In genomic region chr16:1082266-1082951, GRCh38 we compare ENCODE assay signal across 1 cellular context.
TF ChIP-seq lines count a peak whose summit lies in the region.

No MANE protein-coding gene starts in this region.

TF ChIP-seq in HepG2, 621 proteins besides CTCF, POLR2A, EP300 and RAD21 (continued from another document and continues in another):
- peak; percentile 92 for TF ChIP-seq TFE3 (CRISPR knock-in tag; IDR thresholded peaks at IDR 0.05)
- TF ChIP-seq SOX6 (IDR thresholded peaks at IDR 0.05), result no peak
- peak; percentile 89 for TF ChIP-seq SOX6 (CRISPR knock-in tag; IDR thresholded peaks at IDR 0.05)
- no peak; the same call in 1 of the 2 replicates for TF ChIP-seq ZNF414 (CRISPR knock-in tag; IDR thresholded peaks at IDR 0.05)
- peak; percentile 13; the same call in 1 of the 2 replicates for TF ChIP-seq FOXM1 (CRISPR knock-in tag; IDR thresholded peaks at IDR 0.05)
- TF ChIP-seq ZNF775 (CRISPR knock-in tag; IDR thresholded peaks at IDR 0.05; ENCODE audit: borderline replicate concordance), result peak; percentile 29; the same call in 1 of the 2 replicates
- TF ChIP-seq EZH2 (conservative IDR thresholded peaks at IDR 0.05; ENCODE audit: low read depth, low read length), result no peak
- no peak for TF ChIP-seq ZNF260 (CRISPR knock-in tag; IDR thresholded peaks at IDR 0.05; ENCODE audit: borderline replicate concordance, low read depth)
- no peak for TF ChIP-seq ZNF180 (CRISPR knock-in tag; IDR thresholded peaks at IDR 0.05; ENCODE audit: borderline replicate concordance, low read depth)
- TF ChIP-seq HOXA5 (CRISPR knock-in tag; IDR thresholded peaks at IDR 0.05), result 0 out of 2 replicates have a peak, but pooled peaks have one; percentile 64
- TF ChIP-seq POLR2AphosphoS5 (IDR thresholded peaks at IDR 0.05; ENCODE audit: low read depth, low read length), result no peak
- TF ChIP-seq ZNF841 (CRISPR knock-in tag; IDR thresholded peaks at IDR 0.05; ENCODE audit: borderline replicate concordance), result peak; percentile 63; the same call in 1 of the 2 replicates
- peak; percentile 91 for TF ChIP-seq ZGPAT (CRISPR knock-in tag; IDR thresholded peaks at IDR 0.05)
- TF ChIP-seq, protein P1, sequence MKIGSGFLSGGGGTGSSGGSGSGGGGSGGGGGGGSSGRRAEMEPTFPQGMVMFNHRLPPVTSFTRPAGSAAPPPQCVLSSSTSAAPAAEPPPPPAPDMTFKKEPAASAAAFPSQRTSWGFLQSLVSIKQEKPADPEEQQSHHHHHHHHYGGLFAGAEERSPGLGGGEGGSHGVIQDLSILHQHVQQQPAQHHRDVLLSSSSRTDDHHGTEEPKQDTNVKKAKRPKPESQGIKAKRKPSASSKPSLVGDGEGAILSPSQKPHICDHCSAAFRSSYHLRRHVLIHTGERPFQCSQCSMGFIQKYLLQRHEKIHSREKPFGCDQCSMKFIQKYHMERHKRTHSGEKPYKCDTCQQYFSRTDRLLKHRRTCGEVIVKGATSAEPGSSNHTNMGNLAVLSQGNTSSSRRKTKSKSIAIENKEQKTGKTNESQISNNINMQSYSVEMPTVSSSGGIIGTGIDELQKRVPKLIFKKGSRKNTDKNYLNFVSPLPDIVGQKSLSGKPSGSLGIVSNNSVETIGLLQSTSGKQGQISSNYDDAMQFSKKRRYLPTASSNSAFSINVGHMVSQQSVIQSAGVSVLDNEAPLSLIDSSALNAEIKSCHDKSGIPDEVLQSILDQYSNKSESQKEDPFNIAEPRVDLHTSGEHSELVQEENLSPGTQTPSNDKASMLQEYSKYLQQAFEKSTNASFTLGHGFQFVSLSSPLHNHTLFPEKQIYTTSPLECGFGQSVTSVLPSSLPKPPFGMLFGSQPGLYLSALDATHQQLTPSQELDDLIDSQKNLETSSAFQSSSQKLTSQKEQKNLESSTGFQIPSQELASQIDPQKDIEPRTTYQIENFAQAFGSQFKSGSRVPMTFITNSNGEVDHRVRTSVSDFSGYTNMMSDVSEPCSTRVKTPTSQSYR (CRISPR knock-in tag; IDR thresholded peaks at IDR 0.05; ENCODE audit: borderline replicate concordance), result peak; percentile 67
- no peak for TF ChIP-seq ZNF354B (CRISPR knock-in tag; IDR thresholded peaks at IDR 0.05)
- no peak for TF ChIP-seq GATA4 (IDR thresholded peaks at IDR 0.05; ENCODE audit: borderline replicate concordance, low read depth)
- TF ChIP-seq TIGD3 (CRISPR knock-in tag; IDR thresholded peaks at IDR 0.05; ENCODE audit: borderline replicate concordance), result no peak; the same call in 1 of the 2 replicates
- 0 out of 2 replicates have a peak, but pooled peaks have one; percentile 81 for TF ChIP-seq ZFP41 (CRISPR knock-in tag; IDR thresholded peaks at IDR 0.05; ENCODE audit: borderline replicate concordance)
- TF ChIP-seq ZBTB42 (CRISPR knock-in tag; IDR thresholded peaks at IDR 0.05), result peak; percentile 75
- TF ChIP-seq ZSCAN12 (CRISPR knock-in tag; IDR thresholded peaks at IDR 0.05), result peak; percentile 82; the same call in 1 of the 2 replicates
- TF ChIP-seq ZNF646 (CRISPR knock-in tag; IDR thresholded peaks at IDR 0.05), result no peak
- TF ChIP-seq RAD51 (IDR thresholded peaks at IDR 0.05; ENCODE audit: borderline replicate concordance), result no peak
- TF ChIP-seq ZNF432 (CRISPR knock-in tag; IDR thresholded peaks at IDR 0.05; ENCODE audit: borderline replicate concordance), result no peak
- TF ChIP-seq BRD4 (CRISPR knock-in tag; IDR thresholded peaks at IDR 0.05), result peak; percentile 93
- peak; percentile 44 for TF ChIP-seq ISL2 (CRISPR knock-in tag; IDR thresholded peaks at IDR 0.05)
- no peak for TF ChIP-seq CEBPG (CRISPR knock-in tag; IDR thresholded peaks at IDR 0.05)
- TF ChIP-seq TEAD3 (CRISPR knock-in tag; optimal IDR thresholded peaks at IDR 0.05; ENCODE audit: borderline replicate concordance), result peak; percentile 96
- TF ChIP-seq, protein P2, sequence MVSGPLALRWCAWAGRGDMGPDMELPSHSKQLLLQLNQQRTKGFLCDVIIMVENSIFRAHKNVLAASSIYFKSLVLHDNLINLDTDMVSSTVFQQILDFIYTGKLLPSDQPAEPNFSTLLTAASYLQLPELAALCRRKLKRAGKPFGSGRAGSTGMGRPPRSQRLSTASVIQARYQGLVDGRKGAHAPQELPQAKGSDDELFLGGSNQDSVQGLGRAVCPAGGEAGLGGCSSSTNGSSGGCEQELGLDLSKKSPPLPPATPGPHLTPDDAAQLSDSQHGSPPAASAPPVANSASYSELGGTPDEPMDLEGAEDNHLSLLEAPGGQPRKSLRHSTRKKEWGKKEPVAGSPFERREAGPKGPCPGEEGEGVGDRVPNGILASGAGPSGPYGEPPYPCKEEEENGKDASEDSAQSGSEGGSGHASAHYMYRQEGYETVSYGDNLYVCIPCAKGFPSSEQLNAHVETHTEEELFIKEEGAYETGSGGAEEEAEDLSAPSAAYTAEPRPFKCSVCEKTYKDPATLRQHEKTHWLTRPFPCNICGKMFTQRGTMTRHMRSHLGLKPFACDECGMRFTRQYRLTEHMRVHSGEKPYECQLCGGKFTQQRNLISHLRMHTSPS (CRISPR knock-in tag; IDR thresholded peaks at IDR 0.05; ENCODE audit: low read depth), result peak; percentile 90; the same call in 1 of the 2 replicates
- TF ChIP-seq, protein P3, sequence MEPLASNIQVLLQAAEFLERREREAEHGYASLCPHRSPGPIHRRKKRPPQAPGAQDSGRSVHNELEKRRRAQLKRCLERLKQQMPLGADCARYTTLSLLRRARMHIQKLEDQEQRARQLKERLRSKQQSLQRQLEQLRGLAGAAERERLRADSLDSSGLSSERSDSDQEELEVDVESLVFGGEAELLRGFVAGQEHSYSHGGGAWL (CRISPR knock-in tag; IDR thresholded peaks at IDR 0.05), result peak; percentile 86
- no peak for TF ChIP-seq ZFP36 (IDR thresholded peaks at IDR 0.05; ENCODE audit: borderline replicate concordance, low read depth, low read length, partially characterized antibody)
- TF ChIP-seq ZNF749 (CRISPR knock-in tag; IDR thresholded peaks at IDR 0.05; ENCODE audit: borderline replicate concordance), result peak; percentile 94
- TF ChIP-seq EHMT2 (IDR thresholded peaks at IDR 0.05; ENCODE audit: borderline replicate concordance, low read depth, low read length), result no peak
- TF ChIP-seq GZF1 (CRISPR knock-in tag; IDR thresholded peaks at IDR 0.05), result peak; percentile 93
- TF ChIP-seq EED (CRISPR knock-in tag; IDR thresholded peaks at IDR 0.05), result peak; percentile 94
- TF ChIP-seq SETDB1 (CRISPR knock-in tag; IDR thresholded peaks at IDR 0.05; ENCODE audit: borderline replicate concordance), result peak; percentile 95
- no peak for TF ChIP-seq GRHL1 (CRISPR knock-in tag; conservative IDR thresholded peaks at IDR 0.05)
- TF ChIP-seq, protein P4, sequence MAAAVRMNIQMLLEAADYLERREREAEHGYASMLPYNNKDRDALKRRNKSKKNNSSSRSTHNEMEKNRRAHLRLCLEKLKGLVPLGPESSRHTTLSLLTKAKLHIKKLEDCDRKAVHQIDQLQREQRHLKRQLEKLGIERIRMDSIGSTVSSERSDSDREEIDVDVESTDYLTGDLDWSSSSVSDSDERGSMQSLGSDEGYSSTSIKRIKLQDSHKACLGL (CRISPR knock-in tag; IDR thresholded peaks at IDR 0.05), result peak; percentile 88
